In the genomic region with DNA sequence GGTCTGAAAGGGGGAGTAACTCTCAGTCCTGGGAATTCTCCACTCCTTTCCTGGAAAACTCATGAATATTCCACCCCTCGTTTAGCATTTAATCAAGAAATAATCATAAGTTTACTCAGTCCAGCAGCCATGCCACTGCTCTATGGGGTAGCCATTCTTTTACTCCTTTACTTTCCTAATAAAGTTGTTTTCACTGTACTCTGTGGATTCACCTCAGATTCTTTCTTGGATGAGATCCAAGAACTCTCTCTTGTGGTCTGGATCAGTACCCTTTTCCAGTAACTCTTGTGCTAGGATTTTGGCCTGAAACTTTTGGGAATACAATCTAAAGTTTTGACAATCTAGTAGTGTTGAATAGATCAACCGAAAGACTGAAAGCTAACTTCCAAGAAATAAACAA, we compare ENCODE assay signal across 28 cellular contexts. TPM values are rescaled to one million over a fixed set of nuclear protein-coding genes. Genes with fewer than 3 reads are reported as not detected.
A peak's percentile ranks its signal among the peaks of the same experiment; 100 is the strongest.
DNase-seq lines count a peak whose midpoint lies in the region; ATAC-seq, FAIRE-seq and TF ChIP-seq lines count a peak whose summit lies in the region.
"Had no signal": no experiment of that assay in that cellular context is flagged by ENCODE, and none has a peak within 500 bp of the region (broad histone marks: within the 10 kb centered on the region; RNA-seq: fewer than 3 reads in every experiment).

No MANE protein-coding gene starts in this region.

- no peaks in the 10 kb centered on the region for H3K27me3 Mint-ChIP-seq in activated T-cell treated with anti-CD3 and anti-CD28 coated beads, Interleukin-2, amount 50 U/mL, for 72 hours (ENCODE audit: low read depth)
- H3K27me3 Mint-ChIP-seq in astrocyte (ENCODE audit: low read depth, unreplicated experiment) = no peaks in the 10 kb centered on the region

- ATAC-seq in activated T-cell treated with anti-CD3 and anti-CD28 coated beads, Interleukin-2, amount 50 U/mL, for 72 hours (replicated peaks in 1 of 2) = no peak
- ATAC-seq: CD8-positive, alpha-beta T cell; GM12878; HepG2; K562; Right ventricle myocardium inferior had no signal

- no peaks in the 10 kb centered on the region for H4K20me1 ChIP-seq in astrocyte (ENCODE audit: insufficient read depth, low read length)
- no peaks in the 10 kb centered on the region for H4K20me1 ChIP-seq in smooth muscle cell (ENCODE audit: low read depth)

- H3K9me3 ChIP-seq in astrocyte (ENCODE audit: insufficient read depth, low read depth, low read length) (no peaks in the 10 kb centered on the region), smooth muscle cell (replicated peaks; ENCODE audit: low read depth) (no peaks in the 10 kb centered on the region), HAP-1 (no peaks in the 10 kb centered on the region)

- H3K36me3 ChIP-seq in astrocyte (ENCODE audit: insufficient read depth, low read length) = no peaks in the 10 kb centered on the region
- no peaks in the 10 kb centered on the region for H3K36me3 ChIP-seq in smooth muscle cell (ENCODE audit: low read depth)
- no peaks in the 10 kb centered on the region for H3K36me3 ChIP-seq in HAP-1 (replicated peaks)

- DNase-seq in activated T-cell treated with anti-CD3 and anti-CD28 coated beads, Interleukin-2, amount 50 U/mL, for 72 hours = no peak
- DNase-seq in activated T-cell treated with anti-CD3 and anti-CD28 coated beads, Interleukin-2, amount 50 U/mL, for 48 hours = no peak
- peak; percentile 48 for DNase-seq in astrocyte (ENCODE audit: low read depth)
- DNase-seq in fibroblast of peridontal ligament (ENCODE audit: extremely low read depth) = peak; percentile 40
- no peak for DNase-seq in smooth muscle cell (lab: John Stamatoyannopoulos, UW; ENCODE audit: unreplicated experiment)
- DNase-seq in HAP-1 (ENCODE audit: low spot score in 2 of 2) = no peak
- DNase-seq in central memory CD4-positive, alpha-beta T cell = no peak
- DNase-seq in HEK293T (ENCODE audit: extremely low spot score) = no peak
- DNase-seq: C1 segment of cervical spinal cord; CD8-positive, alpha-beta T cell; DND-41; H7; NCI-H1092 treated with DMSO at 0.1 percent for 48 hours; NCI-H1436 treated with DMSO at 0.1 percent for 48 hours; NCI-H1930; NCI-H2227 treated with DMSO at 0.1 percent for 48 hours; NCI-H510A treated with DMSO at 0.1 percent for 48 hours; NCI-H748 treated with DMSO at 0.1 percent for 48 hours; NK-92 treated with Interleukin-12 subunit alpha and Interleukin-12 subunit beta, amount 100 ng/mL, for 24 hours had no signal

- no peaks in the 10 kb centered on the region for H3K27me3 ChIP-seq in astrocyte (ENCODE audit: insufficient read depth, low read length)
- no peaks in the 10 kb centered on the region for H3K27me3 ChIP-seq in smooth muscle cell (ENCODE audit: low read depth)
- no peaks in the 10 kb centered on the region for H3K27me3 ChIP-seq in HAP-1 (ENCODE audit: low read depth)

- H3K9ac ChIP-seq in astrocyte (ENCODE audit: low read length) (no peak overlapping the region), smooth muscle cell (ENCODE audit: low read depth) (no peak overlapping the region)

- no peak overlapping the region for H3K4me3 Mint-ChIP-seq in activated T-cell treated with anti-CD3 and anti-CD28 coated beads, Interleukin-2, amount 50 U/mL, for 72 hours
- H3K4me3 Mint-ChIP-seq in astrocyte (ENCODE audit: unreplicated experiment) = no peak overlapping the region
- H3K4me3 Mint-ChIP-seq: CD8-positive, alpha-beta T cell had no signal

- H3K27ac ChIP-seq in astrocyte (ENCODE audit: low read depth, low read length) (no peak overlapping the region), smooth muscle cell (ENCODE audit: low read depth) (peak overlapping the region; percentile 42)
- H3K27ac ChIP-seq: 22Rv1, HL-60 had no signal

- H3K9me3 Mint-ChIP-seq in activated T-cell treated with anti-CD3 and anti-CD28 coated beads, Interleukin-2, amount 50 U/mL, for 72 hours = no peaks in the 10 kb centered on the region
- no peaks in the 10 kb centered on the region for H3K9me3 Mint-ChIP-seq in astrocyte (ENCODE audit: unreplicated experiment)
- H3K9me3 Mint-ChIP-seq: CD8-positive, alpha-beta T cell had no signal

- POLR2A ChIA-PET in HEK293T (lab: Yijun Ruan, JAX) = interaction anchor here (2.5 kb wide), 1 partner anchor 142 kb away, joined by 14 read pairs; a partner anchor contains a TSS

- H3K36me3 Mint-ChIP-seq in activated T-cell treated with anti-CD3 and anti-CD28 coated beads, Interleukin-2, amount 50 U/mL, for 72 hours (ENCODE audit: insufficient read depth in 2 of 2) = no peaks in the 10 kb centered on the region
- no peaks in the 10 kb centered on the region for H3K36me3 Mint-ChIP-seq in astrocyte (ENCODE audit: low read depth, unreplicated experiment)
- H3K36me3 Mint-ChIP-seq: CD8-positive, alpha-beta T cell had no signal

- no peak overlapping the region for H3K4me2 ChIP-seq in astrocyte (ENCODE audit: low read length)
- H3K4me2 ChIP-seq in smooth muscle cell = no peak overlapping the region

- H3K4me3 ChIP-seq in astrocyte (ENCODE audit: insufficient read depth, low read depth, low read length) (no peak overlapping the region), smooth muscle cell (no peak overlapping the region), HAP-1 (no peak overlapping the region)
- H3K4me3 ChIP-seq: GM12878, K562 had no signal

- no peak for FAIRE-seq in astrocyte (lab: Jason Lieb, UNC)
- FAIRE-seq: GM12878, HepG2, K562, RCC 7860 had no signal

- peaks cover 8% of the 10 kb centered on the region for H3F3A ChIP-seq in smooth muscle cell (ENCODE audit: low read depth)

- TF ChIP-seq CTCF in astrocyte (IDR thresholded peaks at IDR 0.05; ENCODE audit: insufficient read depth, low read depth, low read length) = no peak
- no peak for TF ChIP-seq CTCF in smooth muscle cell (IDR thresholded peaks at IDR 0.05; ENCODE audit: borderline replicate concordance, insufficient read depth, poor library complexity, severe bottlenecking)

- H3K4me1 Mint-ChIP-seq in activated T-cell treated with anti-CD3 and anti-CD28 coated beads, Interleukin-2, amount 50 U/mL, for 72 hours (ENCODE audit: low read depth) = no peaks in the 10 kb centered on the region
- H3K4me1 Mint-ChIP-seq in astrocyte (ENCODE audit: low read depth, unreplicated experiment) = peaks cover 3% of the 10 kb centered on the region

- H2AFZ ChIP-seq in astrocyte (ENCODE audit: low read depth, low read length) (peak overlapping the region; percentile 40), smooth muscle cell (ENCODE audit: low read depth) (peak overlapping the region; percentile 68)

- H3K4me1 ChIP-seq in astrocyte (ENCODE audit: insufficient read depth, low read length) (no peaks in the 10 kb centered on the region), smooth muscle cell (ENCODE audit: low read depth) (peaks cover 6% of the 10 kb centered on the region), HAP-1 (no peaks in the 10 kb centered on the region)

- peak overlapping the region; percentile 72 for H3K27ac Mint-ChIP-seq in activated T-cell treated with anti-CD3 and anti-CD28 coated beads, Interleukin-2, amount 50 U/mL, for 72 hours
- H3K27ac Mint-ChIP-seq in astrocyte (ENCODE audit: unreplicated experiment) = no peak overlapping the region
- H3K27ac Mint-ChIP-seq: CD8-positive, alpha-beta T cell had no signal

- CTCF ChIA-PET in HEK293T (lab: Yijun Ruan, JAX) = interaction anchor here (4.1 kb wide), 1 partner anchor 142 kb away, joined by 40 read pairs; a partner anchor contains a TSS

- WGBS in smooth muscle cell (ENCODE audit: low lambda C conversion rate) = 89% methylated on average over 2 of the region's 2 CpGs

- H3K79me2 ChIP-seq in astrocyte (ENCODE audit: insufficient read depth, low read length) (no peaks in the 10 kb centered on the region), smooth muscle cell (ENCODE audit: low read depth) (no peaks in the 10 kb centered on the region)

- in situ Hi-C loops in HAP-1 (cut with MboI; ENCODE audit: low sequenced_read_pairs) = loop anchor here (5.0 kb wide), 1 partner anchor 141 kb away; a partner anchor contains a TSS

TF ChIP-seq in HEK293T, 16 proteins besides CTCF, POLR2A, EP300 and RAD21:
- no peak for TF ChIP-seq LEF1 (IDR thresholded peaks at IDR 0.05; ENCODE audit: borderline replicate concordance)
- no peak for TF ChIP-seq L3MBTL2 (conservative IDR thresholded peaks at IDR 0.05)
- TF ChIP-seq BHLHE40 (IDR thresholded peaks at IDR 0.05; ENCODE audit: borderline replicate concordance) = no peak
- TF ChIP-seq SUZ12 (IDR thresholded peaks at IDR 0.05) = no peak
- no peak for TF ChIP-seq FOXA1 (IDR thresholded peaks at IDR 0.05)
- TF ChIP-seq HDGF (IDR thresholded peaks at IDR 0.05; ENCODE audit: borderline replicate concordance) = no peak
- TF ChIP-seq, protein P1, sequence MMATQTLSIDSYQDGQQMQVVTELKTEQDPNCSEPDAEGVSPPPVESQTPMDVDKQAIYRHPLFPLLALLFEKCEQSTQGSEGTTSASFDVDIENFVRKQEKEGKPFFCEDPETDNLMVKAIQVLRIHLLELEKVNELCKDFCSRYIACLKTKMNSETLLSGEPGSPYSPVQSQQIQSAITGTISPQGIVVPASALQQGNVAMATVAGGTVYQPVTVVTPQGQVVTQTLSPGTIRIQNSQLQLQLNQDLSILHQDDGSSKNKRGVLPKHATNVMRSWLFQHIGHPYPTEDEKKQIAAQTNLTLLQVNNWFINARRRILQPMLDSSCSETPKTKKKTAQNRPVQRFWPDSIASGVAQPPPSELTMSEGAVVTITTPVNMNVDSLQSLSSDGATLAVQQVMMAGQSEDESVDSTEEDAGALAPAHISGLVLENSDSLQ (IDR thresholded peaks at IDR 0.05) = no peak
- no peak for TF ChIP-seq ARNT (IDR thresholded peaks at IDR 0.05)
- TF ChIP-seq ZNF384 (IDR thresholded peaks at IDR 0.05) = no peak
- no peak for TF ChIP-seq TARDBP (IDR thresholded peaks at IDR 0.05)
- no peak for TF ChIP-seq FOXK2 (IDR thresholded peaks at IDR 0.05)
- no peak for TF ChIP-seq SP1 (IDR thresholded peaks at IDR 0.05)
- no peak for TF ChIP-seq FOXM1 (IDR thresholded peaks at IDR 0.05; ENCODE audit: borderline replicate concordance)
- TF ChIP-seq ELF4 (IDR thresholded peaks at IDR 0.05) = no peak

RNA-seq across cellular contexts. Expression of a gene that starts 52.4 kb away (rescaled TPM):
- total RNA-seq in activated T-cell treated with anti-CD3 and anti-CD28 coated beads, Interleukin-2, amount 50 U/mL, for 72 hours = 1 to 10 TPM in 1 of 2 donors, under 1 TPM in 1; 0.60 to 1.9 TPM
- total RNA-seq in astrocyte (1.5 and 2.5 TPM in 2 replicates), smooth muscle cell (32.2 and 35.4 TPM in 2 replicates)
- 16.3 and 26.7 TPM in 2 replicates for polyA plus RNA-seq in smooth muscle cell
- total RNA-seq: CD8-positive, alpha-beta T cell; HepG2; HT-29; K562; OCI-LY7 had no signal
- polyA plus RNA-seq: HepG2, K562 had no signal

RNA-seq across cellular contexts. Expression of a gene that starts 54.9 kb away (rescaled TPM):
- not detected for total RNA-seq in activated T-cell treated with anti-CD3 and anti-CD28 coated beads, Interleukin-2, amount 50 U/mL, for 72 hours
- not detected in 2 replicates for total RNA-seq in astrocyte
- not detected in 2 replicates for total RNA-seq in smooth muscle cell
- not detected in 2 replicates for polyA plus RNA-seq in smooth muscle cell
- total RNA-seq: CD8-positive, alpha-beta T cell; GM12878; H7; HepG2; HT-29; K562; OCI-LY7; Right ventricle myocardium inferior had no signal
- polyA plus RNA-seq: GM12878, HepG2, K562 had no signal

Comparison
In these comparisons a context has a peak if more than half of its experiments do, and no peak if none do; other contexts are left out.
1. DNase-seq: peak in astrocyte (single experiment) and fibroblast of peridontal ligament (single experiment); none in activated T-cell treated with anti-CD3 and anti-CD28 coated beads, Interleukin-2, amount 50 U/mL, for 72 hours (0 of 2), activated T-cell treated with anti-CD3 and anti-CD28 coated beads, Interleukin-2, amount 50 U/mL, for 48 hours (0 of 2), smooth muscle cell (single experiment), HAP-1 (0 of 2), central memory CD4-positive, alpha-beta T cell (single experiment) and HEK293T (single experiment).